Comparison of ENCODE assay signal across 33 cellular contexts in genomic region chr2:177832611-177833133, GRCh38.
"Had no signal": no experiment of that assay in that cellular context is flagged by ENCODE, and none has a peak within 500 bp of the region (broad histone marks: within the 10 kb centered on the region; RNA-seq: fewer than 3 reads in every experiment).

No MANE protein-coding gene starts in this region.

- FAIRE-seq: colon, endometrium, endothelial cell of umbilical vein had no signal

- H3K4me3 ChIP-seq: adrenal gland, body of pancreas, esophagus squamous epithelium, gastroesophageal sphincter had no signal

- DNase-seq: activated B cell treated with CpG ODN at 0.5 μM for 24 hours; activated CD4-positive, alpha-beta memory T cell treated with anti-CD3 and anti-CD28 coated beads for 36 hours; activated CD4-positive, alpha-beta T cell treated with anti-CD3 and anti-CD28 coated beads for 36 hours; activated CD4-positive, alpha-beta T cell treated with anti-CD3 and anti-CD28 coated beads, Interleukin-2, amount 10 ng/mL, durations not matched to agents 24 days and 14 days; activated CD8-positive, alpha-beta memory T cell treated with anti-CD3 and anti-CD28 coated beads, Interleukin-2, amount 10 ng/mL, durations not matched to agents 7 days and 5 days; activated CD8-positive, alpha-beta memory T cell treated with anti-CD3 and anti-CD28 coated beads, Interleukin-2, amount 50 U/mL, for 48 hours; activated CD8-positive, alpha-beta T cell treated with anti-CD3 and anti-CD28 coated beads, Interleukin-2, amount 10 ng/mL, durations not matched to agents 7 days and 5 days; activated effector memory CD4-positive, alpha-beta T cell treated with Interleukin-2 at 50 U/mL for 16 hours; activated gamma-delta T cell treated with Interleukin-2 at 50 U/mL for 16 hours; activated naive CD4-positive, alpha-beta T cell treated with anti-CD3 and anti-CD28 coated beads for 36 hours; activated naive CD8-positive, alpha-beta T cell treated with anti-CD3 and anti-CD28 coated beads for 36 hours; activated naive CD8-positive, alpha-beta T cell treated with anti-CD3 and anti-CD28 coated beads, Interleukin-2, amount 50 U/mL, for 24 hours; activated T-cell treated with anti-CD3 and anti-CD28 coated beads for 4 hours; activated T-cell treated with anti-CD3 and anti-CD28 coated beads, Interleukin-2, amount 50 U/mL, for 4 hours; adrenal gland; amygdala; aorta; caudate nucleus; effector CD8-positive, alpha-beta T cell; esophagus squamous epithelium; foreskin melanocyte; T-helper 1 cell; T-helper 17 cell; T1000; WERI-Rb-1 had no signal

- H3K27ac ChIP-seq: adrenal gland, body of pancreas, epithelial cell of prostate, esophagus squamous epithelium, gastroesophageal sphincter, WERI-Rb-1 had no signal

- ATAC-seq: activated CD4-positive, alpha-beta T cell treated with anti-CD3 and anti-CD28 coated beads for 36 hours; activated CD4-positive, CD25-positive, alpha-beta regulatory T cell treated with anti-CD3 and anti-CD28 coated beads, Interleukin-2, amount 50 U/mL, for 24 hours; activated CD8-positive, alpha-beta memory T cell treated with anti-CD3 and anti-CD28 coated beads, Interleukin-2, amount 10 ng/mL, durations not matched to agents 7 days and 5 days; activated CD8-positive, alpha-beta T cell treated with anti-CD3 and anti-CD28 coated beads, Interleukin-2, amount 10 ng/mL, durations not matched to agents 7 days and 5 days; activated naive CD8-positive, alpha-beta T cell treated with anti-CD3 and anti-CD28 coated beads, Interleukin-2, amount 50 U/mL, for 24 hours; activated T-cell treated with anti-CD3 and anti-CD28 coated beads, Interleukin-2, amount 50 U/mL, for 4 hours; activated T-helper 17 cell treated with anti-CD3 and anti-CD28 coated beads, Interleukin-2, amount 50 U/mL, for 72 hours; body of pancreas; gastroesophageal sphincter; T-helper 17 cell had no signal

- H3K4me1 ChIP-seq: adrenal gland, esophagus squamous epithelium, gastroesophageal sphincter had no signal

- H3K9me3 ChIP-seq: adrenal gland had no signal

- H3K36me3 ChIP-seq: adrenal gland, esophagus squamous epithelium, gastroesophageal sphincter, WERI-Rb-1 had no signal

- H3K27me3 ChIP-seq: adrenal gland, body of pancreas, esophagus squamous epithelium, gastroesophageal sphincter had no signal
